In the genomic region with DNA sequence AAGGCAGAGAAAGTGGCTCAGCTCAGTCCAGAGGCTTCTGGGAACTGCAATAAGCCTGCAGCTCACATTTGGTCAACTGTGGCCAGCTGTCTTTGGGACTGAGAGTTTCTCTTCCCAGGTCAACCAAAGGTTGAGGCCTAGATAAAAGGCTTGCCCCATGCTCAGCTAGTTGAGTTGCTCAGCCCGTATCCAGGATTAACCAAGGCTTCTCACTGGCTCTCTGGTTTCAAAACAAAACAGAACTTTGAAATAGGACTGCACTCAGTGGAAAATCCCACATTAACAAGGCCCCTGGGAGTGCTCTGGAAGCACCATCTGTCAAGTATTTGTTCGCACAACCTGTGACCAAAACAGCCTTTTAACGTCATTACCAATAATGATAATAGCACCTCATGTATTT, we compare ENCODE assay signal across 10 cellular contexts.
DNase-seq lines count a peak whose midpoint lies in the region; ATAC-seq and TF ChIP-seq lines count a peak whose summit lies in the region.
"Had no signal": no experiment of that assay in that cellular context is flagged by ENCODE, and none has a peak within 500 bp of the region (broad histone marks: within the 10 kb centered on the region; RNA-seq: fewer than 3 reads in every experiment).

No MANE protein-coding gene starts in this region.

- H3K36me3 Mint-ChIP-seq in activated T-cell treated with anti-CD3 and anti-CD28 coated beads, Interleukin-2, amount 50 U/mL, for 24 hours (ENCODE audit: low read depth): no peaks in the 10 kb centered on the region
- H3K36me3 Mint-ChIP-seq: CD14-positive monocyte had no signal

- DNase-seq in DMS 273 (lab: John Stamatoyannopoulos, UW; ENCODE audit: unreplicated experiment) (peak; percentile 94), NCI-H1930 (lab: John Stamatoyannopoulos, UW) (peak; percentile 18 to 45), fibroblast of gingiva (ENCODE audit: low read depth) (peak; percentile 14)
- no peak for DNase-seq in stimulated activated CD4-positive, alpha-beta T cell treated with anti-CD3 and anti-CD28 coated beads, Interleukin-2, amount 100 ng/mL, for 48 hours
- no peak for DNase-seq in activated T-cell treated with anti-CD3 and anti-CD28 coated beads, Interleukin-2, amount 50 U/mL, for 24 hours
- DNase-seq: NCI-H1048 had no signal

- H3K27me3 Mint-ChIP-seq in activated T-cell treated with anti-CD3 and anti-CD28 coated beads, Interleukin-2, amount 50 U/mL, for 24 hours: peaks cover 8% of the 10 kb centered on the region

- no peaks in the 10 kb centered on the region for H3K79me2 ChIP-seq in parathyroid adenoma

- no peaks in the 10 kb centered on the region for H3K36me3 ChIP-seq in parathyroid adenoma (ENCODE audit: control insufficient read depth, insufficient read depth, low read length)

- TF ChIP-seq CTCF in parathyroid adenoma (IDR thresholded peaks at IDR 0.05): no peak

- peak overlapping the region; percentile 61 for H2AFZ ChIP-seq in parathyroid adenoma

- no peaks in the 10 kb centered on the region for H3K27me3 ChIP-seq in parathyroid adenoma (ENCODE audit: control insufficient read depth, insufficient read depth, low read length)

- H3K9ac ChIP-seq in parathyroid adenoma: no peak overlapping the region

- H3K4me1 Mint-ChIP-seq in activated T-cell treated with anti-CD3 and anti-CD28 coated beads, Interleukin-2, amount 50 U/mL, for 24 hours (ENCODE audit: low read depth): no peaks in the 10 kb centered on the region
- H3K4me1 Mint-ChIP-seq: CD14-positive monocyte had no signal

- H3K27ac ChIP-seq in parathyroid adenoma: peak overlapping the region; percentile 97

- H3K27ac Mint-ChIP-seq in activated T-cell treated with anti-CD3 and anti-CD28 coated beads, Interleukin-2, amount 50 U/mL, for 24 hours: no peak overlapping the region
- H3K27ac Mint-ChIP-seq: CD14-positive monocyte had no signal

- no peaks in the 10 kb centered on the region for H3K9me3 Mint-ChIP-seq in activated T-cell treated with anti-CD3 and anti-CD28 coated beads, Interleukin-2, amount 50 U/mL, for 24 hours
- H3K9me3 Mint-ChIP-seq: CD14-positive monocyte had no signal

- no peaks in the 10 kb centered on the region for H3K9me3 ChIP-seq in parathyroid adenoma (ENCODE audit: control insufficient read depth, low read length)

- no peak overlapping the region for H3K4me3 Mint-ChIP-seq in activated T-cell treated with anti-CD3 and anti-CD28 coated beads, Interleukin-2, amount 50 U/mL, for 24 hours
- H3K4me3 Mint-ChIP-seq: CD14-positive monocyte had no signal

- H3K4me2 ChIP-seq in parathyroid adenoma (ENCODE audit: low read length): no peak overlapping the region

- peaks cover 53% of the 10 kb centered on the region for H3K4me1 ChIP-seq in parathyroid adenoma

- no peak overlapping the region for H3K4me3 ChIP-seq in parathyroid adenoma (ENCODE audit: low read depth, low read length)

- no peak for ATAC-seq in GM21529 (IDR thresholded peaks at IDR 0.05; ENCODE audit: unreplicated experiment)
- ATAC-seq in GM19324 (IDR thresholded peaks at IDR 0.05; ENCODE audit: low FRiP score, unreplicated experiment): no peak

Comparison
In these comparisons a context has a peak if more than half of its experiments do, and no peak if none do; other contexts are left out.
1. DNase-seq: peak in DMS 273 (single experiment), NCI-H1930 (2 of 2) and fibroblast of gingiva (single experiment); none in stimulated activated CD4-positive, alpha-beta T cell treated with anti-CD3 and anti-CD28 coated beads, Interleukin-2, amount 100 ng/mL, for 48 hours (0 of 2) and activated T-cell treated with anti-CD3 and anti-CD28 coated beads, Interleukin-2, amount 50 U/mL, for 24 hours (single experiment).